Comparison of ENCODE assay signal across 26 cellular contexts in the genomic region with DNA sequence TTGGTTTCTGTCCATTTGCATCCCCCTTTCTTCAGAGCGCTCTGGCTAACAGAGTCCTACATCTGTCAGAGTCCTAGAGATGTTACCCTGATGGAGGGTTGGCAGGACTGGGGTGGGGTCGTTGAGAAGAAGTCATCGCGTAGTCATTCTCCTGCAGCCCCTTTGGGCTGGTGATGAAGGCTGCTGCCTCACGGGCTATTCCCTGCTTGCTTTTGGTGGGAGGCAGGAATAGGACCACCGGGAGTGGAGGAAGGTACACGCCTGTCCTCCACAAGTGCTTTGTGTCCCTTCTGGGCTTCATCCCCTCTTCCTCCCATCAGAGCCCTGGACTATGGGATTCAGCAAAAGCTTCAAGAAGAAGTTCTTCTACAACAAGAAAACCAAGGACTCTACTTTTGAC.
"Had no signal": no experiment of that assay in that cellular context is flagged by ENCODE, and none has a peak within 500 bp of the region (broad histone marks: within the 10 kb centered on the region; RNA-seq: fewer than 3 reads in every experiment).

No MANE protein-coding gene starts in this region.

- H3K4me3 Mint-ChIP-seq: activated CD4-positive, alpha-beta memory T cell treated with anti-CD3 and anti-CD28 coated beads for 36 hours; activated CD4-positive, alpha-beta T cell treated with anti-CD3 and anti-CD28 coated beads, Interleukin-2, amount 10 ng/mL, durations not matched to agents 7 days and 5 days; activated naive CD4-positive, alpha-beta T cell treated with anti-CD3 and anti-CD28 coated beads for 36 hours; activated naive CD8-positive, alpha-beta T cell treated with anti-CD3 and anti-CD28 coated beads, Interleukin-2, amount 10 ng/mL, durations not matched to agents 7 days and 5 days; activated T-helper 1 cell treated with anti-CD3 and anti-CD28 coated beads, Interleukin-12 subunit alpha, Interleukin-12 subunit beta, Interleukin-2, Interleukin-4 antibody, amounts not matched to agents 30 ng/mL and 10 ng/mL and 1 ng/mL, durations not matched to agents 14 hours and 24 hours and 36 hours had no signal

- H3K27ac ChIP-seq: ascending aorta, body of pancreas, SJCRH30 had no signal

- H3K27ac Mint-ChIP-seq: activated naive CD4-positive, alpha-beta T cell treated with anti-CD3 and anti-CD28 coated beads for 36 hours; activated naive CD8-positive, alpha-beta T cell treated with anti-CD3 and anti-CD28 coated beads, Interleukin-2, amount 10 ng/mL, durations not matched to agents 7 days and 5 days; activated T-helper 1 cell treated with anti-CD3 and anti-CD28 coated beads, Interleukin-12 subunit alpha, Interleukin-12 subunit beta, Interleukin-2, Interleukin-4 antibody, amounts not matched to agents 30 ng/mL and 10 ng/mL and 1 ng/mL, durations not matched to agents 14 hours and 24 hours and 36 hours had no signal

- H3K9ac ChIP-seq: SK-N-SH had no signal

- H3K4me2 ChIP-seq: SK-N-SH had no signal

- H3K4me3 ChIP-seq: ascending aorta, body of pancreas, K562, SJCRH30 had no signal

- H3K4me1 ChIP-seq: ascending aorta, body of pancreas had no signal

- ATAC-seq: body of pancreas, K562, Panc1 had no signal

- H3K9me3 ChIP-seq: ascending aorta, body of pancreas, SJCRH30, SK-N-SH had no signal

- H3K9me3 Mint-ChIP-seq: activated CD4-positive, alpha-beta memory T cell treated with anti-CD3 and anti-CD28 coated beads for 36 hours; activated CD4-positive, alpha-beta T cell treated with anti-CD3 and anti-CD28 coated beads, Interleukin-2, amount 10 ng/mL, durations not matched to agents 7 days and 5 days; activated naive CD4-positive, alpha-beta T cell treated with anti-CD3 and anti-CD28 coated beads for 36 hours; activated naive CD8-positive, alpha-beta T cell treated with anti-CD3 and anti-CD28 coated beads, Interleukin-2, amount 10 ng/mL, durations not matched to agents 7 days and 5 days; activated T-helper 1 cell treated with anti-CD3 and anti-CD28 coated beads, Interleukin-12 subunit alpha, Interleukin-12 subunit beta, Interleukin-2, Interleukin-4 antibody, amounts not matched to agents 30 ng/mL and 10 ng/mL and 1 ng/mL, durations not matched to agents 14 hours and 24 hours and 36 hours had no signal

- H3K27me3 ChIP-seq: ascending aorta, body of pancreas, SJCRH30 had no signal

- DNase-seq: activated CD4-positive, alpha-beta memory T cell treated with anti-CD3 and anti-CD28 coated beads for 36 hours; activated CD4-positive, alpha-beta T cell treated with anti-CD3 and anti-CD28 coated beads, Interleukin-2, amount 10 ng/mL, durations not matched to agents 7 days and 5 days; activated CD4-positive, CD25-positive, alpha-beta regulatory T cell treated with anti-CD3 and anti-CD28 coated beads, Interleukin-2, amount 50 U/mL, for 72 hours; activated CD8-positive, alpha-beta memory T cell treated with anti-CD3 and anti-CD28 coated beads, Interleukin-2, amount 50 U/mL, for 4 hours; activated effector memory CD4-positive, alpha-beta T cell treated with anti-CD3 and anti-CD28 coated beads, Interleukin-2, amount 50 U/mL, for 16 hours; activated naive CD4-positive, alpha-beta T cell treated with anti-CD3 and anti-CD28 coated beads for 36 hours; activated naive CD8-positive, alpha-beta T cell treated with anti-CD3 and anti-CD28 coated beads, Interleukin-2, amount 10 ng/mL, durations not matched to agents 7 days and 5 days; body of pancreas; Karpas-422; MM.1S; NCI-H1105; NCI-H1436; NCI-H1694 treated with DMSO at 0.1 percent for 48 hours; NCI-H2081; NCI-H510A treated with DMSO at 0.1 percent for 48 hours; NCI-H69; NK-92 treated with Interleukin-12 subunit alpha and Interleukin-12 subunit beta, amount 100 ng/mL, for 24 hours; OCI-M1; Right ventricle myocardium superior; RPMI8226; SJCRH30; SK-N-SH had no signal

- H3K27me3 Mint-ChIP-seq: activated CD4-positive, alpha-beta memory T cell treated with anti-CD3 and anti-CD28 coated beads for 36 hours; activated CD4-positive, alpha-beta T cell treated with anti-CD3 and anti-CD28 coated beads, Interleukin-2, amount 10 ng/mL, durations not matched to agents 7 days and 5 days; activated naive CD8-positive, alpha-beta T cell treated with anti-CD3 and anti-CD28 coated beads, Interleukin-2, amount 10 ng/mL, durations not matched to agents 7 days and 5 days had no signal
